Comparison of ENCODE assay signal across 27 cellular contexts in the genomic region with DNA sequence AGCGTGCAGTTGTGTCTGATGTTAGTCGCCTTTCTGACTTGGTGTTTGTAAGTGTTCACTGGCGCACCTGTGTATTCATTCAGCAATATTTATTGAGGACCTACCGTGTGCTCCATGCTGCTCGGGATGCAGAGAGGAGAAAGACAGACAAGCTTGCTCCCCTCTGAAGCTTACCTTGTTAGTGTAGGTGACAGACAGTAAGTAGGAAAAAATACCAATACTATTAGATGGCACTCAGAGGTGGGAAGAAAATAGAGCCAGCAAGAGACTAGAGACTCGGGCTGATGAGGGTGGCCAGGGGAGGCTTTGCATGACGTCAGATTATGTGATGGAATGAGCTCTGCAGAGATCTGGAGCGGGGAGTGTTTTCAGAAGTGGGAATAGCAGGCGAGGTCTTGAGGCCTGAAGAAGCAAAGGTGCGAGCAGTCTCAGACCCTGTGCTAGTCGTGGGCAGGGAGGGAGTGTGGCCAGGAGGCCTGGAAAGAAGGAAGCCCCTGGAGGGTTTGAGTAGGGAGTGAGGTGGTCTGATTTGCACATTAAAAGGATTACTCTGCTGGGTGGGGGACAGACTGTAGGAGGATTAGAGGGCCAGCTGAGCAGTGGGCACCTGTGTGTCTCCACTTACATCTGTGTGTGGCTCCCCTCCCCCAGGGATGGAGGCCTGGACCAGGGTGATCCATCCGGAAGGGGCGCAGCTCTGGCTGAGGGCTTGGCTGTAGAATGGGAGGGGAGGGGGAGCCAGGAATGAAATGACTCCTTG. TPM values are rescaled to one million over a fixed set of nuclear protein-coding genes. Genes with fewer than 3 reads are reported as not detected.
DNase-seq lines count a peak whose midpoint lies in the region; ATAC-seq, FAIRE-seq and TF ChIP-seq lines count a peak whose summit lies in the region.
"Had no signal": no experiment of that assay in that cellular context is flagged by ENCODE, and none has a peak within 500 bp of the region (broad histone marks: within the 10 kb centered on the region; RNA-seq: fewer than 3 reads in every experiment).

No MANE protein-coding gene starts in this region.

- H3K27me3 ChIP-seq in endodermal cell (ENCODE audit: control insufficient read depth, insufficient read depth, low read length, poor library complexity, severe bottlenecking): no peaks in the 10 kb centered on the region
- no peaks in the 10 kb centered on the region for H3K27me3 ChIP-seq in muscle layer of colon (ENCODE audit: control insufficient read depth in 1 of 2, insufficient read depth in 2 of 2, low read length in 2 of 2)
- H3K27me3 ChIP-seq: esophagus squamous epithelium had no signal

- H3K9ac ChIP-seq in endodermal cell (ENCODE audit: extremely low read depth, low read length, poor library complexity, severe bottlenecking) (no peak overlapping the region), muscle layer of colon (ENCODE audit: low read length) (no peak overlapping the region)

- peaks cover 3% of the 10 kb centered on the region for H3K9me3 Mint-ChIP-seq in endodermal cell
- H3K9me3 Mint-ChIP-seq: activated naive CD4-positive, alpha-beta T cell treated with anti-CD3 and anti-CD28 coated beads for 36 hours; effector memory CD8-positive, alpha-beta T cell; naive B cell; T-helper 2 cell treated with Interferon-gamma antibody and Interleukin-4, amounts not matched to agents 5 μg/mL and 100 μg/mL, for 36 hours had no signal

- H3K4me3 Mint-ChIP-seq in endodermal cell: no peak overlapping the region
- H3K4me3 Mint-ChIP-seq: activated naive CD4-positive, alpha-beta T cell treated with anti-CD3 and anti-CD28 coated beads for 36 hours; effector memory CD8-positive, alpha-beta T cell; naive B cell; T-helper 2 cell treated with Interferon-gamma antibody and Interleukin-4, amounts not matched to agents 5 μg/mL and 100 μg/mL, for 36 hours had no signal

- H3K9me3 ChIP-seq in endodermal cell (ENCODE audit: control insufficient read depth, low read length) (no peaks in the 10 kb centered on the region), muscle layer of colon (ENCODE audit: low read length) (no peaks in the 10 kb centered on the region)
- H3K9me3 ChIP-seq: esophagus squamous epithelium had no signal

- H3K4me3 ChIP-seq in endodermal cell (ENCODE audit: low read length) (no peak overlapping the region), muscle layer of colon (ENCODE audit: low read depth in 1 of 2, low read length in 2 of 2) (no peak overlapping the region)
- H3K4me3 ChIP-seq: esophagus squamous epithelium had no signal

- peaks cover 35% of the 10 kb centered on the region for H3K4me1 Mint-ChIP-seq in endodermal cell

- FAIRE-seq in D721Med (lab: Jason Lieb, UNC): peak; percentile 46
- FAIRE-seq: frontal cortex, HepG2, urothelium cell line had no signal

- no peak for ATAC-seq in HG02763 (IDR thresholded peaks at IDR 0.05; ENCODE audit: unreplicated experiment)
- no peak for ATAC-seq in GM19397 (IDR thresholded peaks at IDR 0.05; ENCODE audit: unreplicated experiment)
- ATAC-seq: effector memory CD8-positive, alpha-beta T cell; HepG2; PC-3 had no signal

- peaks cover 7% of the 10 kb centered on the region for H3K36me3 Mint-ChIP-seq in endodermal cell (ENCODE audit: low read depth)

- no peaks in the 10 kb centered on the region for H3K27me3 Mint-ChIP-seq in endodermal cell (ENCODE audit: insufficient read depth)

- no peak overlapping the region for H3K27ac ChIP-seq in endodermal cell (ENCODE audit: low read depth, low read length)
- H3K27ac ChIP-seq in muscle layer of colon (ENCODE audit: low read depth, low read length): peak overlapping the region; percentile 68
- H3K27ac ChIP-seq: C4-2B, esophagus squamous epithelium had no signal

- H3K36me3 ChIP-seq in endodermal cell (ENCODE audit: control insufficient read depth, insufficient read depth, low read length): no peaks in the 10 kb centered on the region
- H3K36me3 ChIP-seq in muscle layer of colon (ENCODE audit: insufficient read depth, low read length): peaks cover 21% of the 10 kb centered on the region

- H3K27ac Mint-ChIP-seq in endodermal cell: no peak overlapping the region
- H3K27ac Mint-ChIP-seq: activated naive CD4-positive, alpha-beta T cell treated with anti-CD3 and anti-CD28 coated beads for 36 hours; effector memory CD8-positive, alpha-beta T cell; naive B cell; T-helper 2 cell treated with Interferon-gamma antibody and Interleukin-4, amounts not matched to agents 5 μg/mL and 100 μg/mL, for 36 hours had no signal

- DNase-seq in D721Med (ENCODE audit: insufficient read length, low spot score) (no peak), NCI-H69 (lab: John Stamatoyannopoulos, UW) (peak; percentile 44), endodermal cell (peak; percentile 81), EL (no peak), middle frontal gyrus (ENCODE audit: extremely low spot score, low spot score) (no peak)
- DNase-seq: ACHN; activated naive CD4-positive, alpha-beta T cell treated with anti-CD3 and anti-CD28 coated beads for 36 hours; effector memory CD8-positive, alpha-beta T cell; esophagus squamous epithelium; GDM1; GOT3; hypothalamus; mammary epithelial cell; naive B cell; NCI-H1048; NCI-H187; NCI-H748 treated with DMSO at 0.1 percent for 48 hours; PC-3; Right ventricle myocardium superior had no signal

- 59 to 62% methylated on average over 12 to 13 of the region's 13 CpGs for WGBS in endodermal cell (ENCODE audit: insufficient coverage in 1 of 2, insufficient read length in 1 of 2), 2 experiments

- H3K4me1 ChIP-seq in endodermal cell (ENCODE audit: control insufficient read depth, insufficient read depth, low read length) (peaks cover 3% of the 10 kb centered on the region), muscle layer of colon (ENCODE audit: insufficient read depth, low read length) (peaks cover 28% of the 10 kb centered on the region)

- TF ChIP-seq CTCF in D721Med (IDR thresholded peaks at IDR 0.05; ENCODE audit: insufficient read depth, missing control alignments) (no peak), endodermal cell (conservative IDR thresholded peaks at IDR 0.05) (peak; percentile 31)

RNA-seq across cellular contexts. Expression of a gene that starts 11.8 kb away (rescaled TPM):
- total RNA-seq in endodermal cell: 10 to 100 TPM; 15.0 to 26.0 TPM
- 31.7 TPM for polyA plus RNA-seq in endodermal cell (2013, experiment 1 of 2)
- 26.8 TPM for polyA plus RNA-seq in endodermal cell (2013, experiment 2 of 2)

Comparison
In these comparisons a context has a peak if more than half of its experiments do, and no peak if none do; other contexts are left out.
1. DNase-seq: peak in NCI-H69 (single experiment) and endodermal cell (single experiment); none in D721Med (single experiment), EL (single experiment) and middle frontal gyrus (single experiment).